1 cellular context compared by ENCODE assay signal in the genomic region with DNA sequence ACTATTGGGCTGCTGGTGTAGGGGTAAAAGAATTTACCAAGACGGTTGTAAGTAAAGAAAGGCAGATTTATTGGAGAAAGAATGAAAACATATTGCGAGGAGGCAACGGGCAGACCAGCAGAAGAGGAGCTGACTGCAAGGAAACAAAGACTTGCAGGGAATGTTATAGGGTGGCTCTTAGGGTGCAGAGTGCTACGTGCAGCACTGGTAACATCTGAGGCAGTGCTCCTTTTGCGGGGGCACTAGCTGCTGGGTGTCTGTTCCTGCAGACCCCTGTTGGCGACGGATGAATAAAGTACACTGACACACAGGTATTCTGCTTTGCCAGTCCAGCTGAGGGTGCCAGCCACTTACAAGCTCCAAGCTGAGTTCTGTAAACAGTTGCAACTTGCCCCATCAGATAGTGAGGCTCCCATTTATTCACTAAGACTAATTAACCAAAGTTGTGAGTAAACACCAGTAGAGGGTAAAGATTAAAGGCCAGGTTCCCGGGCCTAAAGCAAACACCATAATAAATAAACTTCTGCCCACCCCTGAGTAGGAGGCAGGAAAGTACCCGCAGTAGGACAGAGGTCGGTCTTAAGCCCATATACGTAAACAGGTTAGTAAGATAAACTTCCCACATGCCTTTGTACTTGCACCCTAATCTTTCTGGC.
TF ChIP-seq lines count a peak whose summit lies in the region.

No MANE protein-coding gene starts in this region.

TF ChIP-seq in HepG2, 621 proteins besides CTCF, POLR2A, EP300 and RAD21 (continued from another document):
- TF ChIP-seq, protein P1, sequence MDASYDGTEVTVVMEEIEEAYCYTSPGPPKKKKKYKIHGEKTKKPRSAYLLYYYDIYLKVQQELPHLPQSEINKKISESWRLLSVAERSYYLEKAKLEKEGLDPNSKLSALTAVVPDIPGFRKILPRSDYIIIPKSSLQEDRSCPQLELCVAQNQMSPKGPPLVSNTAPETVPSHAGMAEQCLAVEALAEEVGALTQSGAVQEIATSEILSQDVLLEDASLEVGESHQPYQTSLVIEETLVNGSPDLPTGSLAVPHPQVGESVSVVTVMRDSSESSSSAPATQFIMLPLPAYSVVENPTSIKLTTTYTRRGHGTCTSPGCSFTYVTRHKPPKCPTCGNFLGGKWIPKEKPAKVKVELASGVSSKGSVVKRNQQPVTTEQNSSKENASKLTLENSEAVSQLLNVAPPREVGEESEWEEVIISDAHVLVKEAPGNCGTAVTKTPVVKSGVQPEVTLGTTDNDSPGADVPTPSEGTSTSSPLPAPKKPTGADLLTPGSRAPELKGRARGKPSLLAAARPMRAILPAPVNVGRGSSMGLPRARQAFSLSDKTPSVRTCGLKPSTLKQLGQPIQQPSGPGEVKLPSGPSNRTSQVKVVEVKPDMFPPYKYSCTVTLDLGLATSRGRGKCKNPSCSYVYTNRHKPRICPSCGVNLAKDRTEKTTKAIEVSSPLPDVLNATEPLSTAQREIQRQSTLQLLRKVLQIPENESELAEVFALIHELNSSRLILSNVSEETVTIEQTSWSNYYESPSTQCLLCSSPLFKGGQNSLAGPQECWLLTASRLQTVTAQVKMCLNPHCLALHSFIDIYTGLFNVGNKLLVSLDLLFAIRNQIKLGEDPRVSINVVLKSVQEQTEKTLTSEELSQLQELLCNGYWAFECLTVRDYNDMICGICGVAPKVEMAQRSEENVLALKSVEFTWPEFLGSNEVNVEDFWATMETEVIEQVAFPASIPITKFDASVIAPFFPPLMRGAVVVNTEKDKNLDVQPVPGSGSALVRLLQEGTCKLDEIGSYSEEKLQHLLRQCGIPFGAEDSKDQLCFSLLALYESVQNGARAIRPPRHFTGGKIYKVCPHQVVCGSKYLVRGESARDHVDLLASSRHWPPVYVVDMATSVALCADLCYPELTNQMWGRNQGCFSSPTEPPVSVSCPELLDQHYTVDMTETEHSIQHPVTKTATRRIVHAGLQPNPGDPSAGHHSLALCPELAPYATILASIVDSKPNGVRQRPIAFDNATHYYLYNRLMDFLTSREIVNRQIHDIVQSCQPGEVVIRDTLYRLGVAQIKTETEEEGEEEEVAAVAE (CRISPR knock-in tag; IDR thresholded peaks at IDR 0.05; ENCODE audit: borderline replicate concordance) = no peak
- TF ChIP-seq ZNF20 (CRISPR knock-in tag; IDR thresholded peaks at IDR 0.05) (no peak), ZNF782 (CRISPR knock-in tag; IDR thresholded peaks at IDR 0.05; ENCODE audit: borderline replicate concordance) (no peak), ZNF713 (CRISPR knock-in tag; IDR thresholded peaks at IDR 0.05) (no peak), ZNF549 (CRISPR knock-in tag; IDR thresholded peaks at IDR 0.05) (no peak), GLI4 (CRISPR knock-in tag; IDR thresholded peaks at IDR 0.05; ENCODE audit: borderline replicate concordance) (no peak), ZNF10 (CRISPR knock-in tag; IDR thresholded peaks at IDR 0.05; ENCODE audit: borderline replicate concordance, low read depth) (no peak), ZNF232 (CRISPR knock-in tag; IDR thresholded peaks at IDR 0.05; ENCODE audit: borderline replicate concordance) (no peak), KDM5A (IDR thresholded peaks at IDR 0.05; ENCODE audit: borderline replicate concordance, low read length) (no peak)
- TF ChIP-seq, protein P2, sequence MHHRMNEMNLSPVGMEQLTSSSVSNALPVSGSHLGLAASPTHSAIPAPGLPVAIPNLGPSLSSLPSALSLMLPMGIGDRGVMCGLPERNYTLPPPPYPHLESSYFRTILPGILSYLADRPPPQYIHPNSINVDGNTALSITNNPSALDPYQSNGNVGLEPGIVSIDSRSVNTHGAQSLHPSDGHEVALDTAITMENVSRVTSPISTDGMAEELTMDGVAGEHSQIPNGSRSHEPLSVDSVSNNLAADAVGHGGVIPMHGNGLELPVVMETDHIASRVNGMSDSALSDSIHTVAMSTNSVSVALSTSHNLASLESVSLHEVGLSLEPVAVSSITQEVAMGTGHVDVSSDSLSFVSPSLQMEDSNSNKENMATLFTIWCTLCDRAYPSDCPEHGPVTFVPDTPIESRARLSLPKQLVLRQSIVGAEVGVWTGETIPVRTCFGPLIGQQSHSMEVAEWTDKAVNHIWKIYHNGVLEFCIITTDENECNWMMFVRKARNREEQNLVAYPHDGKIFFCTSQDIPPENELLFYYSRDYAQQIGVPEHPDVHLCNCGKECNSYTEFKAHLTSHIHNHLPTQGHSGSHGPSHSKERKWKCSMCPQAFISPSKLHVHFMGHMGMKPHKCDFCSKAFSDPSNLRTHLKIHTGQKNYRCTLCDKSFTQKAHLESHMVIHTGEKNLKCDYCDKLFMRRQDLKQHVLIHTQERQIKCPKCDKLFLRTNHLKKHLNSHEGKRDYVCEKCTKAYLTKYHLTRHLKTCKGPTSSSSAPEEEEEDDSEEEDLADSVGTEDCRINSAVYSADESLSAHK (CRISPR knock-in tag; IDR thresholded peaks at IDR 0.05; ENCODE audit: borderline replicate concordance) = no peak
- TF ChIP-seq, protein P3, sequence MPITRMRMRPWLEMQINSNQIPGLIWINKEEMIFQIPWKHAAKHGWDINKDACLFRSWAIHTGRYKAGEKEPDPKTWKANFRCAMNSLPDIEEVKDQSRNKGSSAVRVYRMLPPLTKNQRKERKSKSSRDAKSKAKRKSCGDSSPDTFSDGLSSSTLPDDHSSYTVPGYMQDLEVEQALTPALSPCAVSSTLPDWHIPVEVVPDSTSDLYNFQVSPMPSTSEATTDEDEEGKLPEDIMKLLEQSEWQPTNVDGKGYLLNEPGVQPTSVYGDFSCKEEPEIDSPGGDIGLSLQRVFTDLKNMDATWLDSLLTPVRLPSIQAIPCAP (CRISPR knock-in tag; IDR thresholded peaks at IDR 0.05; ENCODE audit: low read depth) = no peak
- TF ChIP-seq, protein P4, sequence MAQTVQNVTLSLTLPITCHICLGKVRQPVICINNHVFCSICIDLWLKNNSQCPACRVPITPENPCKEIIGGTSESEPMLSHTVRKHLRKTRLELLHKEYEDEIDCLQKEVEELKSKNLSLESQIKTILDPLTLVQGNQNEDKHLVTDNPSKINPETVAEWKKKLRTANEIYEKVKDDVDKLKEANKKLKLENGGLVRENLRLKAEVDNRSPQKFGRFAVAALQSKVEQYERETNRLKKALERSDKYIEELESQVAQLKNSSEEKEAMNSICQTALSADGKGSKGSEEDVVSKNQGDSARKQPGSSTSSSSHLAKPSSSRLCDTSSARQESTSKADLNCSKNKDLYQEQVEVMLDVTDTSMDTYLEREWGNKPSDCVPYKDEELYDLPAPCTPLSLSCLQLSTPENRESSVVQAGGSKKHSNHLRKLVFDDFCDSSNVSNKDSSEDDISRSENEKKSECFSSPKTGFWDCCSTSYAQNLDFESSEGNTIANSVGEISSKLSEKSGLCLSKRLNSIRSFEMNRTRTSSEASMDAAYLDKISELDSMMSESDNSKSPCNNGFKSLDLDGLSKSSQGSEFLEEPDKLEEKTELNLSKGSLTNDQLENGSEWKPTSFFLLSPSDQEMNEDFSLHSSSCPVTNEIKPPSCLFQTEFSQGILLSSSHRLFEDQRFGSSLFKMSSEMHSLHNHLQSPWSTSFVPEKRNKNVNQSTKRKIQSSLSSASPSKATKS (CRISPR knock-in tag; IDR thresholded peaks at IDR 0.05) = no peak
TF ChIP-seq in HepG2: peak in this region for 8.
